Comparison of ENCODE assay signal across 2 cellular contexts in the genomic region with DNA sequence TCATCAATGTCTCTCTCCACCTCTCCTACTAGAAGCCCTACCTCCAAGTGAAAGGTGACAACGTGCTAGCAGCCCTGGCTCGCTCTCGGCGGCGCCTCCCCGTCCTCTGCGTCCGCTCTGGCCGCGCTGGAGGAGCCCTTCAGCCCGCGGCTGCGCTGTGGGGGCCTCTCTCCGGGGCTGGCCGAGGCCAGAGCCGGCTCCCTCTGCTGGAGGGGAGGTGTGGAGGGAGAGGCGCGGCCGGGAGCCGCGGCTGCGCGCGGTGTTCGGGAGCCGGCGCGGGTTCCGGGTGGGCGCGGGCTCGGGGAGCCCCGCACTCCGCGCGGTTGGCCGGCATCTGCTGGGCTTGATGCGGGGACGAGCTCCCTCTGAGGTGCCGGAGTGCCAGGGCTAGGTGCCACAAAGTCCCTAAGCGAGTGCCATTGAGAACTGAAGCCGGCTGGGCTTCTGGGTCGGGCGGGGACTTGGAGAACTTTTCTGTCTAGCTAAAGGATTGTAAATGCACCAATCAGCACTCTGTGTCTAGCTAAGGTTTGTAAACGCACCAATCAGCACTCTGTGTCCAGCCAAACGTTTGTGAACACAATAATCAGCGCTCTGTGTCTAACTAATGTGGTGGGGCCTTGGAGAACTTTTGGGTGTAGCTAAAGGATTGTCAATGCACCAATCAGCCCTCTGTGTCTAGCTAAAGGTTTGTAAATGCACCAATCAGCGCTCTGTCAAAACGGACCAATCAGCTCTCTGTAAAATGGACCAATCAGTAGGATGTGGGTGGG.
TF ChIP-seq lines count a peak whose summit lies in the region.

No MANE protein-coding gene starts in this region.

TF ChIP-seq in HCT116, 20 proteins besides CTCF, POLR2A, EP300 and RAD21:
- no peak; the same call in 1 of the 2 replicates for TF ChIP-seq SP1 (IDR thresholded peaks at IDR 0.05; ENCODE audit: low read depth)
- no peak for TF ChIP-seq ZNF274 (IDR thresholded peaks at IDR 0.05; ENCODE audit: low read depth, low read length)
- TF ChIP-seq, protein P1, sequence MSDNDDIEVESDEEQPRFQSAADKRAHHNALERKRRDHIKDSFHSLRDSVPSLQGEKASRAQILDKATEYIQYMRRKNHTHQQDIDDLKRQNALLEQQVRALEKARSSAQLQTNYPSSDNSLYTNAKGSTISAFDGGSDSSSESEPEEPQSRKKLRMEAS (IDR thresholded peaks at IDR 0.05), result no peak
- TF ChIP-seq JUND (IDR thresholded peaks at IDR 0.05), result no peak
- TF ChIP-seq TCF7L2 (IDR thresholded peaks at IDR 0.05; ENCODE audit: borderline replicate concordance, extremely low read depth, insufficient read depth, insufficient read length), result no peak
- TF ChIP-seq REST (IDR thresholded peaks at IDR 0.05; ENCODE audit: low read depth), result no peak
- no peak for TF ChIP-seq ELF1 (IDR thresholded peaks at IDR 0.05; ENCODE audit: borderline replicate concordance, low read depth)
- no peak for TF ChIP-seq EGR1 (IDR thresholded peaks at IDR 0.05; ENCODE audit: low read depth)
- no peak for TF ChIP-seq YY1 (IDR thresholded peaks at IDR 0.05; ENCODE audit: extremely low read depth, insufficient replicate concordance, low read depth, low read length)
- TF ChIP-seq SRF (IDR thresholded peaks at IDR 0.05; ENCODE audit: low read depth), result no peak
- TF ChIP-seq CBX3 (IDR thresholded peaks at IDR 0.05; ENCODE audit: low read depth), result peak; percentile 8; the same call in 1 of the 2 replicates
- no peak for TF ChIP-seq EZH2 (IDR thresholded peaks at IDR 0.05)
- TF ChIP-seq, protein P2, sequence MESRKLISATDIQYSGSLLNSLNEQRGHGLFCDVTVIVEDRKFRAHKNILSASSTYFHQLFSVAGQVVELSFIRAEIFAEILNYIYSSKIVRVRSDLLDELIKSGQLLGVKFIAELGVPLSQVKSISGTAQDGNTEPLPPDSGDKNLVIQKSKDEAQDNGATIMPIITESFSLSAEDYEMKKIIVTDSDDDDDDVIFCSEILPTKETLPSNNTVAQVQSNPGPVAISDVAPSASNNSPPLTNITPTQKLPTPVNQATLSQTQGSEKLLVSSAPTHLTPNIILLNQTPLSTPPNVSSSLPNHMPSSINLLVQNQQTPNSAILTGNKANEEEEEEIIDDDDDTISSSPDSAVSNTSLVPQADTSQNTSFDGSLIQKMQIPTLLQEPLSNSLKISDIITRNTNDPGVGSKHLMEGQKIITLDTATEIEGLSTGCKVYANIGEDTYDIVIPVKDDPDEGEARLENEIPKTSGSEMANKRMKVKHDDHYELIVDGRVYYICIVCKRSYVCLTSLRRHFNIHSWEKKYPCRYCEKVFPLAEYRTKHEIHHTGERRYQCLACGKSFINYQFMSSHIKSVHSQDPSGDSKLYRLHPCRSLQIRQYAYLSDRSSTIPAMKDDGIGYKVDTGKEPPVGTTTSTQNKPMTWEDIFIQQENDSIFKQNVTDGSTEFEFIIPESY (IDR thresholded peaks at IDR 0.05; ENCODE audit: extremely low read depth, insufficient replicate concordance, low read length), result no peak
- TF ChIP-seq FOSL1 (IDR thresholded peaks at IDR 0.05; ENCODE audit: low read depth), result no peak
- TF ChIP-seq ZFX (IDR thresholded peaks at IDR 0.05), result peak; percentile 73
- no peak for TF ChIP-seq CEBPB (IDR thresholded peaks at IDR 0.05; ENCODE audit: low read depth)
- TF ChIP-seq EZH2phosphoT487 (IDR thresholded peaks at IDR 0.05; ENCODE audit: borderline replicate concordance), result no peak
- TF ChIP-seq POLR2AphosphoS5 (IDR thresholded peaks at IDR 0.05; ENCODE audit: low read depth, low read length), result peak; percentile 81
- TF ChIP-seq, protein P3, sequence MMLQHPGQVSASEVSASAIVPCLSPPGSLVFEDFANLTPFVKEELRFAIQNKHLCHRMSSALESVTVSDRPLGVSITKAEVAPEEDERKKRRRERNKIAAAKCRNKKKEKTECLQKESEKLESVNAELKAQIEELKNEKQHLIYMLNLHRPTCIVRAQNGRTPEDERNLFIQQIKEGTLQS (IDR thresholded peaks at IDR 0.05), result no peak
- TF ChIP-seq SIN3A (IDR thresholded peaks at IDR 0.05; ENCODE audit: low read depth), result no peak

TF ChIP-seq in K562, 482 proteins besides CTCF, POLR2A, EP300 and RAD21 (continues in another document):
- TF ChIP-seq ZNF644 (tag; IDR thresholded peaks at IDR 0.05; ENCODE audit: low read depth) (no peak), SP2 (IDR thresholded peaks at IDR 0.05; ENCODE audit: extremely low read depth, low read depth, low read length, poor library complexity, severe bottlenecking) (peak; percentile 47), POLR2G (IDR thresholded peaks at IDR 0.05; ENCODE audit: low read depth, low read length) (peak; percentile 94), SMAD1 (IDR thresholded peaks at IDR 0.05; ENCODE audit: low read depth, low read length, partially characterized antibody) (peak; percentile 67), MED1 (CRISPR knock-in tag; IDR thresholded peaks at IDR 0.05; ENCODE audit: borderline replicate concordance) (no peak), ARID1B (IDR thresholded peaks at IDR 0.05) (no peak), XRCC3 (IDR thresholded peaks at IDR 0.05) (no peak), RCOR1 (IDR thresholded peaks at IDR 0.05; ENCODE audit: borderline replicate concordance in 1 of 2, low read depth in 2 of 2, low read length in 2 of 2) (peak in 1 of 2 experiments; percentile 11; a peak in 1 of 4 replicates), MAZ (CRISPR knock-in tag; conservative IDR thresholded peaks at IDR 0.05 in 1 of 2, IDR thresholded peaks at IDR 0.05 in 1 of 2) (peak in 1 of 2 experiments; percentile 66; a peak in 3 of 4 replicates), SOX6 (IDR thresholded peaks at IDR 0.05) (peak; percentile 28; the same call in 1 of the 2 replicates), PHF20 (IDR thresholded peaks at IDR 0.05; ENCODE audit: partially characterized antibody) (peak; percentile 83), ZNF695 (CRISPR knock-in tag; IDR thresholded peaks at IDR 0.05) (no peak), LCOR (CRISPR knock-in tag; IDR thresholded peaks at IDR 0.05) (0 out of 2 replicates have a peak, but pooled peaks have one; percentile 32), NFIC (IDR thresholded peaks at IDR 0.05) (no peak), NONO (IDR thresholded peaks at IDR 0.05; ENCODE audit: low read depth in 2 of 2, low read length in 1 of 2) (0 out of 4 replicates have a peak, but pooled peaks of 1 of the 2 experiments have one; percentile 48), DIDO1 (tag; IDR thresholded peaks at IDR 0.05; ENCODE audit: low read depth) (no peak), YY1 (IDR thresholded peaks at IDR 0.05; ENCODE audit: borderline replicate concordance in 1 of 3, control insufficient read depth in 1 of 3, extremely low read depth in 1 of 3, insufficient read depth in 3 of 3, insufficient read length in 1 of 3, insufficient replicate concordance in 2 of 3, low read depth in 1 of 3, low read length in 2 of 3) (peak in 1 of 3 experiments; percentile 23), CXXC5 (CRISPR knock-in tag; IDR thresholded peaks at IDR 0.05) (peak; percentile 66; the same call in 1 of the 2 replicates), NR2C2 (CRISPR knock-in tag; IDR thresholded peaks at IDR 0.05) (peak; percentile 45; the same call in 1 of the 2 replicates), NR2C2 (tag; IDR thresholded peaks at IDR 0.05) (peak; percentile 31; the same call in 1 of the 2 replicates), POLR2B (IDR thresholded peaks at IDR 0.05; ENCODE audit: low read depth, partially characterized antibody) (peak; percentile 91), KLF1 (tag; IDR thresholded peaks at IDR 0.05) (no peak), LEF1 (IDR thresholded peaks at IDR 0.05) (no peak), CREM (IDR thresholded peaks at IDR 0.05; ENCODE audit: low read depth) (peak; percentile 41; the same call in 1 of the 2 replicates), ELF1 (tag; IDR thresholded peaks at IDR 0.05) (peak; percentile 61), ZNF316 (IDR thresholded peaks at IDR 0.05) (peak; percentile 53; the same call in 1 of the 2 replicates), EP400 (IDR thresholded peaks at IDR 0.05) (peak; percentile 68), PML (IDR thresholded peaks at IDR 0.05; ENCODE audit: low read length) (peak; percentile 62)
- TF ChIP-seq, protein P4, sequence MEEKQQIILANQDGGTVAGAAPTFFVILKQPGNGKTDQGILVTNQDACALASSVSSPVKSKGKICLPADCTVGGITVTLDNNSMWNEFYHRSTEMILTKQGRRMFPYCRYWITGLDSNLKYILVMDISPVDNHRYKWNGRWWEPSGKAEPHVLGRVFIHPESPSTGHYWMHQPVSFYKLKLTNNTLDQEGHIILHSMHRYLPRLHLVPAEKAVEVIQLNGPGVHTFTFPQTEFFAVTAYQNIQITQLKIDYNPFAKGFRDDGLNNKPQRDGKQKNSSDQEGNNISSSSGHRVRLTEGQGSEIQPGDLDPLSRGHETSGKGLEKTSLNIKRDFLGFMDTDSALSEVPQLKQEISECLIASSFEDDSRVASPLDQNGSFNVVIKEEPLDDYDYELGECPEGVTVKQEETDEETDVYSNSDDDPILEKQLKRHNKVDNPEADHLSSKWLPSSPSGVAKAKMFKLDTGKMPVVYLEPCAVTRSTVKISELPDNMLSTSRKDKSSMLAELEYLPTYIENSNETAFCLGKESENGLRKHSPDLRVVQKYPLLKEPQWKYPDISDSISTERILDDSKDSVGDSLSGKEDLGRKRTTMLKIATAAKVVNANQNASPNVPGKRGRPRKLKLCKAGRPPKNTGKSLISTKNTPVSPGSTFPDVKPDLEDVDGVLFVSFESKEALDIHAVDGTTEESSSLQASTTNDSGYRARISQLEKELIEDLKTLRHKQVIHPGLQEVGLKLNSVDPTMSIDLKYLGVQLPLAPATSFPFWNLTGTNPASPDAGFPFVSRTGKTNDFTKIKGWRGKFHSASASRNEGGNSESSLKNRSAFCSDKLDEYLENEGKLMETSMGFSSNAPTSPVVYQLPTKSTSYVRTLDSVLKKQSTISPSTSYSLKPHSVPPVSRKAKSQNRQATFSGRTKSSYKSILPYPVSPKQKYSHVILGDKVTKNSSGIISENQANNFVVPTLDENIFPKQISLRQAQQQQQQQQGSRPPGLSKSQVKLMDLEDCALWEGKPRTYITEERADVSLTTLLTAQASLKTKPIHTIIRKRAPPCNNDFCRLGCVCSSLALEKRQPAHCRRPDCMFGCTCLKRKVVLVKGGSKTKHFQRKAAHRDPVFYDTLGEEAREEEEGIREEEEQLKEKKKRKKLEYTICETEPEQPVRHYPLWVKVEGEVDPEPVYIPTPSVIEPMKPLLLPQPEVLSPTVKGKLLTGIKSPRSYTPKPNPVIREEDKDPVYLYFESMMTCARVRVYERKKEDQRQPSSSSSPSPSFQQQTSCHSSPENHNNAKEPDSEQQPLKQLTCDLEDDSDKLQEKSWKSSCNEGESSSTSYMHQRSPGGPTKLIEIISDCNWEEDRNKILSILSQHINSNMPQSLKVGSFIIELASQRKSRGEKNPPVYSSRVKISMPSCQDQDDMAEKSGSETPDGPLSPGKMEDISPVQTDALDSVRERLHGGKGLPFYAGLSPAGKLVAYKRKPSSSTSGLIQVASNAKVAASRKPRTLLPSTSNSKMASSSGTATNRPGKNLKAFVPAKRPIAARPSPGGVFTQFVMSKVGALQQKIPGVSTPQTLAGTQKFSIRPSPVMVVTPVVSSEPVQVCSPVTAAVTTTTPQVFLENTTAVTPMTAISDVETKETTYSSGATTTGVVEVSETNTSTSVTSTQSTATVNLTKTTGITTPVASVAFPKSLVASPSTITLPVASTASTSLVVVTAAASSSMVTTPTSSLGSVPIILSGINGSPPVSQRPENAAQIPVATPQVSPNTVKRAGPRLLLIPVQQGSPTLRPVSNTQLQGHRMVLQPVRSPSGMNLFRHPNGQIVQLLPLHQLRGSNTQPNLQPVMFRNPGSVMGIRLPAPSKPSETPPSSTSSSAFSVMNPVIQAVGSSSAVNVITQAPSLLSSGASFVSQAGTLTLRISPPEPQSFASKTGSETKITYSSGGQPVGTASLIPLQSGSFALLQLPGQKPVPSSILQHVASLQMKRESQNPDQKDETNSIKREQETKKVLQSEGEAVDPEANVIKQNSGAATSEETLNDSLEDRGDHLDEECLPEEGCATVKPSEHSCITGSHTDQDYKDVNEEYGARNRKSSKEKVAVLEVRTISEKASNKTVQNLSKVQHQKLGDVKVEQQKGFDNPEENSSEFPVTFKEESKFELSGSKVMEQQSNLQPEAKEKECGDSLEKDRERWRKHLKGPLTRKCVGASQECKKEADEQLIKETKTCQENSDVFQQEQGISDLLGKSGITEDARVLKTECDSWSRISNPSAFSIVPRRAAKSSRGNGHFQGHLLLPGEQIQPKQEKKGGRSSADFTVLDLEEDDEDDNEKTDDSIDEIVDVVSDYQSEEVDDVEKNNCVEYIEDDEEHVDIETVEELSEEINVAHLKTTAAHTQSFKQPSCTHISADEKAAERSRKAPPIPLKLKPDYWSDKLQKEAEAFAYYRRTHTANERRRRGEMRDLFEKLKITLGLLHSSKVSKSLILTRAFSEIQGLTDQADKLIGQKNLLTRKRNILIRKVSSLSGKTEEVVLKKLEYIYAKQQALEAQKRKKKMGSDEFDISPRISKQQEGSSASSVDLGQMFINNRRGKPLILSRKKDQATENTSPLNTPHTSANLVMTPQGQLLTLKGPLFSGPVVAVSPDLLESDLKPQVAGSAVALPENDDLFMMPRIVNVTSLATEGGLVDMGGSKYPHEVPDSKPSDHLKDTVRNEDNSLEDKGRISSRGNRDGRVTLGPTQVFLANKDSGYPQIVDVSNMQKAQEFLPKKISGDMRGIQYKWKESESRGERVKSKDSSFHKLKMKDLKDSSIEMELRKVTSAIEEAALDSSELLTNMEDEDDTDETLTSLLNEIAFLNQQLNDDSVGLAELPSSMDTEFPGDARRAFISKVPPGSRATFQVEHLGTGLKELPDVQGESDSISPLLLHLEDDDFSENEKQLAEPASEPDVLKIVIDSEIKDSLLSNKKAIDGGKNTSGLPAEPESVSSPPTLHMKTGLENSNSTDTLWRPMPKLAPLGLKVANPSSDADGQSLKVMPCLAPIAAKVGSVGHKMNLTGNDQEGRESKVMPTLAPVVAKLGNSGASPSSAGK (IDR thresholded peaks at IDR 0.05), result peak; percentile 70
- TF ChIP-seq, protein P5, sequence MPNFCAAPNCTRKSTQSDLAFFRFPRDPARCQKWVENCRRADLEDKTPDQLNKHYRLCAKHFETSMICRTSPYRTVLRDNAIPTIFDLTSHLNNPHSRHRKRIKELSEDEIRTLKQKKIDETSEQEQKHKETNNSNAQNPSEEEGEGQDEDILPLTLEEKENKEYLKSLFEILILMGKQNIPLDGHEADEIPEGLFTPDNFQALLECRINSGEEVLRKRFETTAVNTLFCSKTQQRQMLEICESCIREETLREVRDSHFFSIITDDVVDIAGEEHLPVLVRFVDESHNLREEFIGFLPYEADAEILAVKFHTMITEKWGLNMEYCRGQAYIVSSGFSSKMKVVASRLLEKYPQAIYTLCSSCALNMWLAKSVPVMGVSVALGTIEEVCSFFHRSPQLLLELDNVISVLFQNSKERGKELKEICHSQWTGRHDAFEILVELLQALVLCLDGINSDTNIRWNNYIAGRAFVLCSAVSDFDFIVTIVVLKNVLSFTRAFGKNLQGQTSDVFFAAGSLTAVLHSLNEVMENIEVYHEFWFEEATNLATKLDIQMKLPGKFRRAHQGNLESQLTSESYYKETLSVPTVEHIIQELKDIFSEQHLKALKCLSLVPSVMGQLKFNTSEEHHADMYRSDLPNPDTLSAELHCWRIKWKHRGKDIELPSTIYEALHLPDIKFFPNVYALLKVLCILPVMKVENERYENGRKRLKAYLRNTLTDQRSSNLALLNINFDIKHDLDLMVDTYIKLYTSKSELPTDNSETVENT (CRISPR knock-in tag; IDR thresholded peaks at IDR 0.05), result peak; percentile 30; the same call in 1 of the 2 replicates
- TF ChIP-seq, protein P6, sequence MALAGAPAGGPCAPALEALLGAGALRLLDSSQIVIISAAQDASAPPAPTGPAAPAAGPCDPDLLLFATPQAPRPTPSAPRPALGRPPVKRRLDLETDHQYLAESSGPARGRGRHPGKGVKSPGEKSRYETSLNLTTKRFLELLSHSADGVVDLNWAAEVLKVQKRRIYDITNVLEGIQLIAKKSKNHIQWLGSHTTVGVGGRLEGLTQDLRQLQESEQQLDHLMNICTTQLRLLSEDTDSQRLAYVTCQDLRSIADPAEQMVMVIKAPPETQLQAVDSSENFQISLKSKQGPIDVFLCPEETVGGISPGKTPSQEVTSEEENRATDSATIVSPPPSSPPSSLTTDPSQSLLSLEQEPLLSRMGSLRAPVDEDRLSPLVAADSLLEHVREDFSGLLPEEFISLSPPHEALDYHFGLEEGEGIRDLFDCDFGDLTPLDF (CRISPR knock-in tag; IDR thresholded peaks at IDR 0.05), result 0 out of 2 replicates have a peak, but pooled peaks have one; percentile 16
